19 cellular contexts compared by ENCODE assay signal in the genomic region with DNA sequence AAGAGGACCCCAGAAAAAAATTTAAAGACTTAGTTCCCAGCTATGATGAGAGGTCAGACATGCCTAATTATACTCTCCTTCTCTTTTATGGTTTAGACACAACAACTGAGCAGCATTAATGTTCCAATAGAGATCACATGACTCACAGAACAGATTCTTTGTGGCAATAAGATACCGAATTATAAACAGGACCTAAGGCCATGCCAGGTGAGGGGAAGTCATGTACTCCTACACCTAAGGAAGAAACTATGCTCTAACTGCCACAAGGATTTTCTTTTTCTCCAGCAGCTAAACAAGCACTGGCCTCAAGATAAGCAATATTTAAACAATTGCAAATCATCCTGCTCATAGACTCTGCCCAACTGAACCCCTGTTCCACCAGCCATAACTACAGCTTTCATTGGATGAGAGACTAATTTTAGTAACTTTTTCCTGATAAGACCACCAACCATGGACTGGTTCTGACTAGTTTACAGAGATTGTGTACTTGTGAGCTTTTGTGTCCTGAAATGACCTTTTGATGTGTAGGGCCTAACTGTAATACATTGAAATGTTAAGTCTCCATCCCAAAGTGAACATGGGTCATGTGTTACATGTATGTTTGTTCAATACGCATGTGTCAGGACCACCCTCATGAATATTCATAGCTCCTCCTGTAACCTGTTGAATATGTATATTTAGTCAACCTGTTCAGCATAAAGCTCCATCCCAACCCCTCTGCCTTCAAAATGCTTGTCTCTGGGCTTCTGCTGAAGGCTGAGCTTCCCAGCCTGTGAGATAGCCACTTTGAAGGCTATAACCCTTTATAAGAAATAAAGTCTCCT.
"Had no signal": no experiment of that assay in that cellular context is flagged by ENCODE, and none has a peak within 500 bp of the region (broad histone marks: within the 10 kb centered on the region; RNA-seq: fewer than 3 reads in every experiment).

No MANE protein-coding gene starts in this region.

- H3K36me3 ChIP-seq: left lung, right atrium auricular region, suprapubic skin had no signal

- H3K27me3 Mint-ChIP-seq: activated CD4-positive, alpha-beta memory T cell treated with anti-CD3 and anti-CD28 coated beads for 36 hours; activated T-helper 17 cell treated with anti-CD3 and anti-CD28 coated beads, Interleukin-2, amount 50 U/mL, for 72 hours; brain; progenitor cell of endocrine pancreas; stimulated activated naive CD8-positive, alpha-beta T cell treated with anti-CD3 and anti-CD28 coated beads, Interleukin-15, amount 100 ng/mL, for 72 hours had no signal

- H3K27ac Mint-ChIP-seq: activated CD4-positive, alpha-beta memory T cell treated with anti-CD3 and anti-CD28 coated beads for 36 hours; activated T-helper 17 cell treated with anti-CD3 and anti-CD28 coated beads, Interleukin-2, amount 50 U/mL, for 72 hours; progenitor cell of endocrine pancreas; stimulated activated naive CD8-positive, alpha-beta T cell treated with anti-CD3 and anti-CD28 coated beads, Interleukin-15, amount 100 ng/mL, for 72 hours; T-helper 2 cell treated with Interferon-gamma antibody and Interleukin-4, amounts not matched to agents 5 μg/mL and 100 μg/mL, for 36 hours had no signal

- H3K4me3 ChIP-seq: dorsolateral prefrontal cortex, left lung, right atrium auricular region, skin epidermis, suprapubic skin had no signal

- H3K9me3 ChIP-seq: left lung, right atrium auricular region, suprapubic skin had no signal

- H3K27me3 ChIP-seq: dorsolateral prefrontal cortex, left lung, right atrium auricular region, suprapubic skin had no signal

- H3K9me3 Mint-ChIP-seq: activated CD4-positive, alpha-beta memory T cell treated with anti-CD3 and anti-CD28 coated beads for 36 hours; activated T-helper 17 cell treated with anti-CD3 and anti-CD28 coated beads, Interleukin-2, amount 50 U/mL, for 72 hours; brain; stimulated activated naive CD8-positive, alpha-beta T cell treated with anti-CD3 and anti-CD28 coated beads, Interleukin-15, amount 100 ng/mL, for 72 hours; T-helper 2 cell treated with Interferon-gamma antibody and Interleukin-4, amounts not matched to agents 5 μg/mL and 100 μg/mL, for 36 hours had no signal

- DNase-seq: activated CD4-positive, alpha-beta memory T cell treated with anti-CD3 and anti-CD28 coated beads for 36 hours; activated CD4-positive, alpha-beta T cell treated with anti-CD3 and anti-CD28 coated beads for 4 hours; activated naive CD4-positive, alpha-beta T cell; central memory CD4-positive, alpha-beta T cell; dorsolateral prefrontal cortex; head of caudate nucleus; kidney; left lung; midbrain; stimulated activated naive CD8-positive, alpha-beta T cell treated with anti-CD3 and anti-CD28 coated beads, Interleukin-15, amount 100 ng/mL, for 72 hours; trophoblast cell had no signal

- H3K36me3 Mint-ChIP-seq: activated CD4-positive, alpha-beta memory T cell treated with anti-CD3 and anti-CD28 coated beads for 36 hours; brain had no signal

- H3K4me3 Mint-ChIP-seq: activated CD4-positive, alpha-beta memory T cell treated with anti-CD3 and anti-CD28 coated beads for 36 hours; activated T-helper 17 cell treated with anti-CD3 and anti-CD28 coated beads, Interleukin-2, amount 50 U/mL, for 72 hours; brain; stimulated activated naive CD8-positive, alpha-beta T cell treated with anti-CD3 and anti-CD28 coated beads, Interleukin-15, amount 100 ng/mL, for 72 hours; T-helper 2 cell treated with Interferon-gamma antibody and Interleukin-4, amounts not matched to agents 5 μg/mL and 100 μg/mL, for 36 hours had no signal

- ATAC-seq: activated T-helper 17 cell treated with anti-CD3 and anti-CD28 coated beads, Interleukin-2, amount 50 U/mL, for 72 hours; left lung; stimulated activated naive CD8-positive, alpha-beta T cell treated with anti-CD3 and anti-CD28 coated beads, Interleukin-15, amount 100 ng/mL, for 72 hours had no signal

- H3K27ac ChIP-seq: epithelial cell of prostate, left lung, right atrium auricular region, suprapubic skin had no signal
